In the genomic region with DNA sequence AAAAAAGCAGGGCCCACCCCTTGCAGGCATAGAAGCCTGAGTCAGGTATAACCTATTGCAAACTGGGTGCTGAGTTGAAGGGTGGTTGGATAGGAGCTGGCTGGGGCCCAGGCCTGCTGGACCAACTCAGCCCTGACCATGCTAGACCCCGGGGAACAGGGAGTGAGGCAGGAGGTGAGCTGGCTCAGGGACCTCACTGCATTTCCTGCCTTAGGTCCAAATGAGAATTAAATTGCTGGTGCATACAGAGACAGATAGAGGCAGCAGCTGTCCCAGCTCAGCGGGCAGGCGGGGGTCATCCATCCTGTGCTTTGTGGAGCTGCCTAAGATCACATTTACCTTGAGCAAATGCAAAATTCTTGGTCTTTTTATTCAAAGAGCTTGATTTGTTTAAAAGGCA, we compare ENCODE assay signal across 18 cellular contexts. TPM values are rescaled to one million over a fixed set of nuclear protein-coding genes. Genes with fewer than 3 reads are reported as not detected.
"Had no signal": no experiment of that assay in that cellular context is flagged by ENCODE, and none has a peak within 500 bp of the region (broad histone marks: within the 10 kb centered on the region; RNA-seq: fewer than 3 reads in every experiment).

No MANE protein-coding gene starts in this region.

- H3K27ac Mint-ChIP-seq: activated naive CD4-positive, alpha-beta T cell treated with anti-CD3 and anti-CD28 coated beads, Interleukin-2, amount 50 U/mL, for 72 hours; natural killer cell treated with Interleukin-12 subunit alpha and Interleukin-12 subunit beta and Interleukin-15 and Interleukin-18, amount 100 ng/mL, for 72 hours had no signal

- H3K9me3 ChIP-seq: esophagus squamous epithelium, left lung, prostate gland, right lobe of liver, spleen, upper lobe of right lung had no signal

- H3K9me3 Mint-ChIP-seq: activated naive CD4-positive, alpha-beta T cell treated with anti-CD3 and anti-CD28 coated beads, Interleukin-2, amount 50 U/mL, for 72 hours; natural killer cell treated with Interleukin-12 subunit alpha and Interleukin-12 subunit beta and Interleukin-15 and Interleukin-18, amount 100 ng/mL, for 72 hours had no signal

- H3K4me3 ChIP-seq: esophagus squamous epithelium, left lung, prostate gland, right lobe of liver, spleen, upper lobe of right lung had no signal

- H3K36me3 ChIP-seq: esophagus squamous epithelium, left lung, prostate gland, right lobe of liver, spleen, upper lobe of right lung had no signal

- H3K27me3 ChIP-seq: esophagus squamous epithelium, right lobe of liver, upper lobe of right lung had no signal

- DNase-seq: activated CD4-positive, alpha-beta T cell treated with anti-CD3 and anti-CD28 coated beads, Interleukin-2, amount 50 U/mL, for 4 hours; activated CD4-positive, CD25-positive, alpha-beta regulatory T cell treated with anti-CD3 and anti-CD28 coated beads, Interleukin-2, amount 50 U/mL, for 72 hours; activated T-cell treated with anti-CD3 and anti-CD28 coated beads, Interleukin-2, amount 50 U/mL, for 1 hour; amniotic stem cell; esophagus squamous epithelium; foreskin fibroblast; glutamatergic neuron; left lung; right lobe of liver; spleen; stimulated activated CD4-positive, alpha-beta T cell treated with anti-CD3 and anti-CD28 coated beads, Interleukin-1b, Interleukin-23, amount 100 ng/mL, for 48 hours; stimulated activated naive CD4-positive, alpha-beta T cell; T-helper 1 cell; upper lobe of right lung had no signal

- H3K4me3 Mint-ChIP-seq: natural killer cell treated with Interleukin-12 subunit alpha and Interleukin-12 subunit beta and Interleukin-15 and Interleukin-18, amount 100 ng/mL, for 72 hours had no signal

- H3K4me1 ChIP-seq: esophagus squamous epithelium, left lung, prostate gland, right lobe of liver, upper lobe of right lung had no signal

- H3K36me3 Mint-ChIP-seq: activated naive CD4-positive, alpha-beta T cell treated with anti-CD3 and anti-CD28 coated beads, Interleukin-2, amount 50 U/mL, for 72 hours; natural killer cell treated with Interleukin-12 subunit alpha and Interleukin-12 subunit beta and Interleukin-15 and Interleukin-18, amount 100 ng/mL, for 72 hours had no signal

- H3K27ac ChIP-seq: esophagus squamous epithelium, left lung, prostate gland, right lobe of liver, spleen, upper lobe of right lung had no signal

RNA-seq across cellular contexts. Expression of gene USH1C, which starts 25.2 kb away (rescaled TPM):
- total RNA-seq: activated naive CD4-positive, alpha-beta T cell treated with anti-CD3 and anti-CD28 coated beads, Interleukin-2, amount 50 U/mL, for 72 hours; esophagus squamous epithelium; natural killer cell treated with Interleukin-12 subunit alpha and Interleukin-12 subunit beta and Interleukin-15 and Interleukin-18, amount 100 ng/mL, for 72 hours; prostate gland; spleen; upper lobe of right lung had no signal

RNA-seq across cellular contexts. Expression of gene OTOG, which starts 28.0 kb away (rescaled TPM):
- total RNA-seq: activated naive CD4-positive, alpha-beta T cell treated with anti-CD3 and anti-CD28 coated beads, Interleukin-2, amount 50 U/mL, for 72 hours; chondrocyte; esophagus squamous epithelium; left lung; natural killer cell treated with Interleukin-12 subunit alpha and Interleukin-12 subunit beta and Interleukin-15 and Interleukin-18, amount 100 ng/mL, for 72 hours; right lobe of liver; spleen; upper lobe of right lung had no signal
- polyA plus RNA-seq: spleen had no signal

RNA-seq across cellular contexts. Expression of gene ABCC8, which starts 42.4 kb away (rescaled TPM):
- total RNA-seq: activated naive CD4-positive, alpha-beta T cell treated with anti-CD3 and anti-CD28 coated beads, Interleukin-2, amount 50 U/mL, for 72 hours; chondrocyte; natural killer cell treated with Interleukin-12 subunit alpha and Interleukin-12 subunit beta and Interleukin-15 and Interleukin-18, amount 100 ng/mL, for 72 hours had no signal
